27 cellular contexts compared by ENCODE assay signal in genomic region chr11:114330373-114330772, GRCh38. TPM values are rescaled to one million over a fixed set of nuclear protein-coding genes. Genes with fewer than 3 reads are reported as not detected.
"Had no signal": no experiment of that assay in that cellular context is flagged by ENCODE, and none has a peak within 500 bp of the region (broad histone marks: within the 10 kb centered on the region; RNA-seq: fewer than 3 reads in every experiment).

No MANE protein-coding gene starts in this region.

- DNase-seq: nephron progenitor cell; nucleus accumbens; pancreas; retina; right lobe of liver; sigmoid colon; small intestine; stimulated activated CD4-positive, alpha-beta T cell treated with anti-CD3 and anti-CD28 coated beads, Interleukin-15, amount 100 ng/mL, for 24 hours; stimulated activated CD4-positive, alpha-beta T cell treated with anti-CD3 and anti-CD28 coated beads, Interleukin-2, amount 100 ng/mL, for 24 hours; stimulated activated CD4-positive, alpha-beta T cell treated with anti-CD3 and anti-CD28 coated beads, Interleukin-2, amount 100 ng/mL, for 48 hours; stimulated activated CD4-positive, alpha-beta T cell treated with anti-CD3 and anti-CD28 coated beads, Interleukin-4, amount 100 ng/mL, for 24 hours; stimulated activated naive B cell treated with anti-CD40 and anti-IgM and Interleukin-4, amounts not matched to agents 10 μg/mL and 1 μg/mL and 100 μg/mL, for 72 hours; stimulated activated naive CD4-positive, alpha-beta T cell treated with Interleukin-2 at 50 U/mL for 16 hours; stomach; thyroid gland; trophoblast cell; upper lobe of left lung had no signal

- H3K27ac ChIP-seq: neutrophil, pancreas, prostate gland, right atrium auricular region, right lobe of liver, sigmoid colon, stomach, thoracic aorta, thyroid gland, tibial nerve, upper lobe of left lung, vagina had no signal

- H3K9me3 ChIP-seq: neutrophil, prostate gland, right lobe of liver, thyroid gland had no signal

- H3K4me3 ChIP-seq: pancreas, prostate gland, right atrium auricular region, right lobe of liver, sigmoid colon, stomach, thoracic aorta, thyroid gland, tibial nerve, upper lobe of left lung, vagina had no signal

- H3K27me3 ChIP-seq: pancreas, right atrium auricular region, right lobe of liver, sigmoid colon, stomach, thyroid gland, tibial nerve, upper lobe of left lung, vagina had no signal

- FAIRE-seq: small intestine, urothelium cell line had no signal

- H3K36me3 ChIP-seq: neutrophil, pancreas, prostate gland, right atrium auricular region, right lobe of liver, sigmoid colon, stomach, thoracic aorta, thyroid gland, tibial nerve, upper lobe of left lung, vagina had no signal

- H3K4me1 ChIP-seq: pancreas, prostate gland, right atrium auricular region, right lobe of liver, sigmoid colon, stomach, thyroid gland, tibial nerve, upper lobe of left lung, vagina had no signal

- ATAC-seq: natural killer cell treated with Interleukin-12 subunit alpha and Interleukin-12 subunit beta and Interleukin-15 and Interleukin-18, amount 100 ng/mL, for 72 hours; pancreas; right lobe of liver; stimulated activated effector memory CD8-positive, alpha-beta T cell treated with anti-CD3 and anti-CD28 coated beads, Interleukin-12 subunit alpha, Interleukin-12 subunit beta, amount 100 ng/mL, for 72 hours; stimulated activated naive B cell treated with anti-CD40 and anti-IgM and Interleukin-4, amounts not matched to agents 10 μg/mL and 1 μg/mL and 100 μg/mL, for 72 hours had no signal

RNA-seq across cellular contexts. Expression of gene NNMT, which starts 34.2 kb away (rescaled TPM):
- total RNA-seq: natural killer cell treated with Interleukin-12 subunit alpha and Interleukin-12 subunit beta and Interleukin-15 and Interleukin-18, amount 100 ng/mL, for 72 hours; temporal lobe had no signal
